In the genomic region with DNA sequence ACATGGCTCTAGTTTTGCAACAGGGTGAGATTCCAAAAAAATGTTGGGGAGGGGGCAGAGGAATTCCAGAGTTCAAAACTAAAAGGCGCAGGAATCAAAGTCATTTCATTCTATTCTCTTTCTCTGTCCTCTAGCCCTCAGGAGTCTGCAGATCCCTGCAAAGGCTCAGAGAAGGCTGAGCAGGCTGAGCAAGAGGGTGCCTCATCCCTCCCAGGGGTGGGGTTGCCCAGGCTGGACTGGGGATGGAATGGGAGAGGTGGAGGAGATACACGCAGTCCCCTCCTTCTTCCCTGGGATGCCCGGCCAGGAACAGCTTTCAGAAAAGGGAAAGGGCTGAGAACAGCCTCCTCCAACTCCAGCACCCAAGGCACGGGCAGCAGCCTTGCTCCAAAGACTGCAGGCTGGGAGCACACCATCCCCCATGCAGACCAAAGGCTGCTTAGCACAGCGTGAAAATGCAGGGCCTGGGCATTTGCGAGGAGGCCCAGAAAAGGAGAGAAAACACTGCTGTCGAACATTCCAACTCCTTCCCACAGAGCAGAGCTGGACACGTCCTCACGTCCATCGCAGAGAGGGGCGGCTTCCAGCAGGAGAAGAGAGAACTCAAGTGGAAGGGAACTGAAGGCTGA, we compare ENCODE assay signal across 1 cellular context.
TF ChIP-seq lines count a peak whose summit lies in the region.

No MANE protein-coding gene starts in this region.

TF ChIP-seq in H1, 55 proteins besides CTCF, POLR2A, EP300 and RAD21:
- no peak for TF ChIP-seq SAP30 (IDR thresholded peaks at IDR 0.05; ENCODE audit: insufficient read depth, insufficient replicate concordance, low read length)
- TF ChIP-seq BRCA1 (IDR thresholded peaks at IDR 0.05; ENCODE audit: low read depth, low read length): no peak
- TF ChIP-seq ASH2L (IDR thresholded peaks at IDR 0.05; ENCODE audit: low read length): peak; percentile 45
- no peak for TF ChIP-seq KDM4A (IDR thresholded peaks at IDR 0.05; ENCODE audit: low read depth, low read length, severe bottlenecking)
- TF ChIP-seq TEAD4 (IDR thresholded peaks at IDR 0.05; ENCODE audit: low read depth, low read length): peak; percentile 37; the same call in 1 of the 2 replicates
- peak; percentile 70; the same call in 1 of the 2 replicates for TF ChIP-seq RBBP5 (IDR thresholded peaks at IDR 0.05; ENCODE audit: borderline replicate concordance, low read depth, low read length)
- no peak for TF ChIP-seq CTBP2 (IDR thresholded peaks at IDR 0.05; ENCODE audit: borderline replicate concordance, insufficient read depth, insufficient read length, low read length)
- no peak for TF ChIP-seq PHF8 (conservative IDR thresholded peaks at IDR 0.05; ENCODE audit: low read depth, low read length)
- peak; percentile 61; the same call in 1 of the 2 replicates for TF ChIP-seq SP1 (IDR thresholded peaks at IDR 0.05; ENCODE audit: low read depth, low read length)
